ENCODE assay signal across 10 cellular contexts in the genomic region with DNA sequence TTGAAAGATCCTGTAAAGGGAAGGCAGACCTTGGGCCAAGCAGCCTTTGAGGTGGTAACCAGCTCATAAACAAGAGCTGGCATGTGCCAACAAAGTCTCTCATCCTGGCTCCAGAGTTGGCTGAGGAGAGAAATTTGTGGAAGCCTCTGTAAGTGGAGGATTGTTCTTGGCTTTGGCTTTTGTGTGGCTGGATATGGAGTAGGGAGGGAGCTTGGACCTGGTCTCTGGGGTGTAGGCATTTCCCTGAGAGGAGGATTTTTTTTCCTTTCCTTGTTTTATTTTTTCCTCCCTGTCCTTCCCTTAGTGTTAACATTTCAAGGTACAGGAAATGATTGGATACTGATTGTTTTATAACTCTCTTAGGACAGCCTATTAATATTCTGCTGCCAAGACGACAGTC.
A peak's percentile ranks its signal among the peaks of the same experiment; 100 is the strongest.
DNase-seq lines count a peak whose midpoint lies in the region; ATAC-seq, FAIRE-seq and TF ChIP-seq lines count a peak whose summit lies in the region.
"Had no signal": no experiment of that assay in that cellular context is flagged by ENCODE, and none has a peak within 500 bp of the region (broad histone marks: within the 10 kb centered on the region; RNA-seq: fewer than 3 reads in every experiment).

No MANE protein-coding gene starts in this region.

- peak; percentile 53 for FAIRE-seq in endothelial cell of umbilical vein (lab: Jason Lieb, UNC)

- dilution Hi-C loops in endothelial cell of umbilical vein (cut with MboI; ENCODE audit: extremely low pct_ligation_motif_present, low sequenced_read_pairs) = no loop called here

- no peak overlapping the region for H3K9ac ChIP-seq in endothelial cell of umbilical vein (replicated peaks; ENCODE audit: extremely low read depth, insufficient read depth, low read length)

- POLR2A ChIA-PET in endothelial cell of umbilical vein (lab: Charles Lee) = interaction anchor here (0.6 to 1.4 kb wide), 2 partner anchors 10 kb away, joined by 3 to 4 read pairs; no protein-coding TSS in a partner anchor
- POLR2A ChIA-PET in naive thymus-derived CD8-positive, alpha-beta T cell (lab: Charles Lee) = interaction anchor here (1.0 kb wide), 1 partner anchor 14 kb away, joined by 4 read pairs; no protein-coding TSS in a partner anchor

- TF ChIP-seq POLR2A in endothelial cell of umbilical vein (IDR thresholded peaks at IDR 0.05; ENCODE audit: low read depth, low read length) = no peak

- TF ChIP-seq CTCF in 22Rv1 (IDR thresholded peaks at IDR 0.05) (no peak), endothelial cell of umbilical vein (IDR thresholded peaks at IDR 0.05; ENCODE audit: extremely low read depth in 1 of 2, insufficient read depth in 1 of 2, low read depth in 1 of 2, low read length in 2 of 2) (no peak)

- H3K4me2 ChIP-seq in endothelial cell of umbilical vein (ENCODE audit: insufficient read depth, low read length) = peak overlapping the region; percentile 65

- BruUV-seq in endothelial cell of umbilical vein (replicated peaks; lab: Mats Ljungman, UMichigan) = no TSS peak

- peaks cover 36 to 77% (median 69%) of the 10 kb centered on the region in 4 donors for H3K4me1 Mint-ChIP-seq in naive thymus-derived CD8-positive, alpha-beta T cell

- ATAC-seq in naive thymus-derived CD8-positive, alpha-beta T cell = no peak
- ATAC-seq in activated naive CD4-positive, alpha-beta T cell treated with anti-CD3 and anti-CD28 coated beads, Interleukin-2, amount 50 U/mL, for 72 hours = no peak

- H3K9me3 ChIP-seq in endothelial cell of umbilical vein (replicated peaks; ENCODE audit: control insufficient read depth, insufficient read depth, low read length) = no peaks in the 10 kb centered on the region
- H3K9me3 ChIP-seq: ovary had no signal

- peaks cover 93% of the 10 kb centered on the region for H3K79me2 ChIP-seq in endothelial cell of umbilical vein (ENCODE audit: control insufficient read depth, insufficient read depth, low read length)

- H3K36me3 ChIP-seq in endothelial cell of umbilical vein (ENCODE audit: control insufficient read depth in 2 of 2, extremely low read depth in 1 of 2, insufficient read depth in 2 of 2, low read length in 2 of 2) = no peaks in the 10 kb centered on the region
- H3K36me3 ChIP-seq: ovary had no signal

- intact Hi-C loops in endothelial cell of umbilical vein (cut with micrococcal nuclease) = no loop called here

- H4K20me1 ChIP-seq in endothelial cell of umbilical vein (replicated peaks; ENCODE audit: control insufficient read depth, extremely low read depth, insufficient read depth, low read length) = peaks cover 5% of the 10 kb centered on the region

- peaks cover 4 to 41% (median 6%) of the 10 kb centered on the region in 3 donors for H3K36me3 Mint-ChIP-seq in naive thymus-derived CD8-positive, alpha-beta T cell
- H3K36me3 Mint-ChIP-seq in activated naive CD4-positive, alpha-beta T cell treated with anti-CD3 and anti-CD28 coated beads, Interleukin-2, amount 50 U/mL, for 72 hours = peaks cover 0 to 20% of the 10 kb centered on the region in 2 donors

- peak overlapping the region in 4 of 10 donors; percentile 5 to 11 (median 8) for H3K4me3 Mint-ChIP-seq in naive thymus-derived CD8-positive, alpha-beta T cell

- H3K4me1 ChIP-seq in endothelial cell of umbilical vein (ENCODE audit: control insufficient read depth, extremely low read depth, insufficient read depth, low read length) = peaks cover 27% of the 10 kb centered on the region

- H2AFZ ChIP-seq in endothelial cell of umbilical vein (ENCODE audit: low read depth, low read length) = no peak overlapping the region

- H3K27me3 ChIP-seq in endothelial cell of umbilical vein (ENCODE audit: control insufficient read depth in 2 of 2, insufficient read depth in 2 of 2, low read length in 2 of 2) = no peaks in the 10 kb centered on the region
- H3K27me3 ChIP-seq: ovary had no signal

- CTCF ChIA-PET in endothelial cell of umbilical vein (lab: Charles Lee) = interaction anchor here (0.8 to 1.4 kb wide), 4 partner anchors 9 to 53 kb away, joined by 3 to 7 read pairs (median 4); no protein-coding TSS in a partner anchor

- H3K27ac ChIP-seq in 22Rv1 = peak overlapping the region; percentile 71
- H3K27ac ChIP-seq in endothelial cell of umbilical vein (ENCODE audit: insufficient read depth, low read depth, low read length) = peak overlapping the region; percentile 34
- H3K27ac ChIP-seq: SK-N-MC had no signal

- no peaks in the 10 kb centered on the region for H3K27me3 Mint-ChIP-seq in naive thymus-derived CD8-positive, alpha-beta T cell

- no peaks in the 10 kb centered on the region for H3K9me3 Mint-ChIP-seq in naive thymus-derived CD8-positive, alpha-beta T cell
- H3K9me3 Mint-ChIP-seq in activated naive CD4-positive, alpha-beta T cell treated with anti-CD3 and anti-CD28 coated beads, Interleukin-2, amount 50 U/mL, for 72 hours = no peaks in the 10 kb centered on the region

- H3K9me1 ChIP-seq in endothelial cell of umbilical vein (replicated peaks; ENCODE audit: control insufficient read depth, extremely low read depth, insufficient read depth, low read length) = no peaks in the 10 kb centered on the region

- H3K27ac Mint-ChIP-seq in naive thymus-derived CD8-positive, alpha-beta T cell = peak overlapping the region in 8 of 10 donors; percentile 1 to 77 (median 63)
- H3K27ac Mint-ChIP-seq in activated naive CD4-positive, alpha-beta T cell treated with anti-CD3 and anti-CD28 coated beads, Interleukin-2, amount 50 U/mL, for 72 hours = no peak overlapping the region

- H3K4me3 ChIP-seq in endothelial cell of umbilical vein (replicated peaks in 1 of 3; ENCODE audit: insufficient read depth in 1 of 3, low read depth in 1 of 3, low read length in 3 of 3) = no peak overlapping the region
- H3K4me3 ChIP-seq: ovary, SK-N-MC had no signal

- DNase-seq in NCI-H82 (lab: John Stamatoyannopoulos, UW) (peak; percentile 53), endothelial cell of umbilical vein (ENCODE audit: low read depth, low spot score) (peak; percentile 66), NCI-H748 (lab: John Stamatoyannopoulos, UW; ENCODE audit: unreplicated experiment) (no peak), SW480 (ENCODE audit: low spot score) (no peak)
- no peak for DNase-seq in naive thymus-derived CD8-positive, alpha-beta T cell
- DNase-seq in NK-92 treated with Interleukin-12 subunit alpha and Interleukin-12 subunit beta, amount 100 ng/mL, for 24 hours (lab: John Stamatoyannopoulos, UW) = no peak
- DNase-seq in activated naive CD4-positive, alpha-beta T cell treated with anti-CD3 and anti-CD28 coated beads, Interleukin-2, amount 50 U/mL, for 72 hours (ENCODE audit: low spot score in 2 of 2) = no peak

TF ChIP-seq in endothelial cell of umbilical vein, 7 proteins besides CTCF, POLR2A, EP300 and RAD21:
- TF ChIP-seq JUN (IDR thresholded peaks at IDR 0.05; ENCODE audit: borderline replicate concordance, insufficient read depth, insufficient read length, low read depth) = no peak
- TF ChIP-seq POLR2AphosphoS5 (IDR thresholded peaks at IDR 0.05; ENCODE audit: insufficient read depth, low read depth, low read length) = peak; percentile 12
TF ChIP-seq in endothelial cell of umbilical vein: peak in this region for 1.

Comparison
In these comparisons a context has a peak if more than half of its experiments do, and no peak if none do; other contexts are left out.
1. DNase-seq: peak in NCI-H82 (single experiment) and endothelial cell of umbilical vein (single experiment); none in naive thymus-derived CD8-positive, alpha-beta T cell (0 of 10), NK-92 treated with Interleukin-12 subunit alpha and Interleukin-12 subunit beta, amount 100 ng/mL, for 24 hours (single experiment), NCI-H748 (single experiment), activated naive CD4-positive, alpha-beta T cell treated with anti-CD3 and anti-CD28 coated beads, Interleukin-2, amount 50 U/mL, for 72 hours (0 of 2) and SW480 (single experiment).
2. H3K27ac Mint-ChIP-seq: peak in naive thymus-derived CD8-positive, alpha-beta T cell (8 of 10); none in activated naive CD4-positive, alpha-beta T cell treated with anti-CD3 and anti-CD28 coated beads, Interleukin-2, amount 50 U/mL, for 72 hours (0 of 2).